8 cellular contexts compared by ENCODE assay signal in the genomic region with DNA sequence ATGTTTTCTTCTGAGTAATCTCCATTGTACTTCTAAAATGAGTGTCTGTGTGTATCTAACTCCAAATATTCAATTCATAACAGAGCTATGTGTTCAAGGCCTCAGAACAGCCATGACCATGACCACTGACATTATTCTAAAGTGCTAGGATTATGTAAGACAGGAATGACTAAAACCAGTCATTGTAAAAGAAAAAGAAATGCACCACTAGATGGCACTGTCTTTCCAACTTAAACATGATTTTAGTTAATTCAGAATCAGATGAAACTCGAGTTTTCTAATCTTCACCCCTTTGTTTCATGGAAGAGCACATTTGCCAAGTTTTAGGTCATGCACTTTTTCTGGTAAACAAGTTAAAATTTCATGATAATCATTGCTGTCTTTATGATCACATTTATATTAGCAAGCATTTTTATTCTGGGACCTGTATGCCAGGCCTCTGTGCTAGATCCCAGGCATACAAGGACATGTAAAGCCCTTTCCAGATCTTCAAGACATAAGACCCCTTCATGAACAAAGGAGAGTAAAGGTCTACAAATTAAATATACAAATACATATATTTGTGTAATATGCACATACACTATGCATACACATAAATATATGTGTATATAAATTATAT. TPM values are rescaled to one million over a fixed set of nuclear protein-coding genes. Genes with fewer than 3 reads are reported as not detected.
DNase-seq lines count a peak whose midpoint lies in the region; ATAC-seq and TF ChIP-seq lines count a peak whose summit lies in the region.

No MANE protein-coding gene starts in this region.

- TF ChIP-seq EP300 in tibial nerve (IDR thresholded peaks at IDR 0.05): peak in 1 of 2 donors; percentile 23

- H3K4me3 ChIP-seq in cardiac fibroblast (replicated peaks in 1 of 2; ENCODE audit: low read depth in 2 of 2, low read length in 2 of 2): no peak overlapping the region
- no peak overlapping the region for H3K4me3 ChIP-seq in tibial nerve

- no peaks in the 10 kb centered on the region for H3K9me3 ChIP-seq in tibial nerve

- 0% methylated on average over 1 of the region's 1 CpG for WGBS in tibial nerve, 2 donors

- no peaks in the 10 kb centered on the region for H3K27me3 ChIP-seq in tibial nerve

- ATAC-seq in HG02852 (IDR thresholded peaks at IDR 0.05; ENCODE audit: unreplicated experiment) (peak; percentile 60), left lobe of liver (peak; percentile 96), HG02763 (IDR thresholded peaks at IDR 0.05; ENCODE audit: unreplicated experiment) (no peak)

- DNase-seq in NCI-H2171 treated with DMSO at 0.1 percent for 48 hours (lab: John Stamatoyannopoulos, UW): peak; percentile 13
- no peak for DNase-seq in NCI-H2171 (lab: John Stamatoyannopoulos, UW)
- peak; percentile 43 for DNase-seq in NCI-H774 (lab: John Stamatoyannopoulos, UW)
- peak; percentile 90 to 91 for DNase-seq in cardiac fibroblast (ENCODE audit: low read depth in 2 of 2)
- no peak for DNase-seq in left lobe of liver (ENCODE audit: low spot score)
- peak in 1 of 2 donors; percentile 23 for DNase-seq in tibial nerve (ENCODE audit: low spot score in 2 of 2)

- TF ChIP-seq CTCF in cardiac fibroblast (IDR thresholded peaks at IDR 0.05; ENCODE audit: low read depth, low read length) (peak; percentile 12), tibial nerve (IDR thresholded peaks at IDR 0.05) (peak; percentile 57 to 88 (median 59))

- no peak for TF ChIP-seq POLR2A in tibial nerve (IDR thresholded peaks at IDR 0.05)

- peaks cover 0 to 50% (median 16%) of the 10 kb centered on the region in 4 donors for H3K4me1 ChIP-seq in tibial nerve

- H3K27ac ChIP-seq in tibial nerve: peak overlapping the region in 2 of 4 donors; percentile 72 to 77

- H3K36me3 ChIP-seq in tibial nerve: peaks cover 0 to 5% (median 0%) of the 10 kb centered on the region in 3 donors

RNA-seq across cellular contexts. Expression of gene RSU1, which starts 26.1 kb away (rescaled TPM):
- total RNA-seq in left lobe of liver (22.6 TPM), tibial nerve (10 to 100 TPM; 25.1 to 61.6 (median 44.7) TPM)

Comparison
In these comparisons a context has a peak if more than half of its experiments do, and no peak if none do; other contexts are left out.
1. DNase-seq: peak in NCI-H2171 treated with DMSO at 0.1 percent for 48 hours (single experiment), NCI-H774 (single experiment) and cardiac fibroblast (2 of 2); none in NCI-H2171 (single experiment) and left lobe of liver (single experiment).